ENCODE assay signal across 2 cellular contexts in genomic region chr20:25526446-25526845, GRCh38.
TF ChIP-seq lines count a peak whose summit lies in the region.

No MANE protein-coding gene starts in this region.

TF ChIP-seq in SK-N-SH, 30 proteins besides CTCF, POLR2A, EP300 and RAD21:
- TF ChIP-seq POLR2AphosphoS5 (IDR thresholded peaks at IDR 0.05; ENCODE audit: low read depth, low read length), result no peak
- TF ChIP-seq ZBTB33 (IDR thresholded peaks at IDR 0.05; ENCODE audit: borderline replicate concordance, low read depth), result no peak
- TF ChIP-seq YY1 (IDR thresholded peaks at IDR 0.05; ENCODE audit: low read depth), result no peak
- TF ChIP-seq JUND (IDR thresholded peaks at IDR 0.05), result no peak
- TF ChIP-seq NRF1 (IDR thresholded peaks at IDR 0.05; ENCODE audit: low read depth, low read length), result no peak
- no peak for TF ChIP-seq MXI1 (IDR thresholded peaks at IDR 0.05; ENCODE audit: low read depth, low read length)
- TF ChIP-seq, protein P1, sequence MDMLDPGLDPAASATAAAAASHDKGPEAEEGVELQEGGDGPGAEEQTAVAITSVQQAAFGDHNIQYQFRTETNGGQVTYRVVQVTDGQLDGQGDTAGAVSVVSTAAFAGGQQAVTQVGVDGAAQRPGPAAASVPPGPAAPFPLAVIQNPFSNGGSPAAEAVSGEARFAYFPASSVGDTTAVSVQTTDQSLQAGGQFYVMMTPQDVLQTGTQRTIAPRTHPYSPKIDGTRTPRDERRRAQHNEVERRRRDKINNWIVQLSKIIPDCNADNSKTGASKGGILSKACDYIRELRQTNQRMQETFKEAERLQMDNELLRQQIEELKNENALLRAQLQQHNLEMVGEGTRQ (IDR thresholded peaks at IDR 0.05; ENCODE audit: borderline replicate concordance, low read depth, low read length), result no peak
- no peak for TF ChIP-seq MAX (IDR thresholded peaks at IDR 0.05; ENCODE audit: low read depth)
- no peak for TF ChIP-seq TEAD4 (IDR thresholded peaks at IDR 0.05; ENCODE audit: borderline replicate concordance, insufficient read depth)
- no peak for TF ChIP-seq ELF1 (IDR thresholded peaks at IDR 0.05)
- no peak for TF ChIP-seq EZH2phosphoT487 (IDR thresholded peaks at IDR 0.05; ENCODE audit: borderline replicate concordance, low read depth)
- TF ChIP-seq FOSL2 (IDR thresholded peaks at IDR 0.05; ENCODE audit: borderline replicate concordance, low read depth), result no peak
- TF ChIP-seq SMC3 (IDR thresholded peaks at IDR 0.05; ENCODE audit: low read depth, low read length), result no peak
- no peak for TF ChIP-seq RXRA (IDR thresholded peaks at IDR 0.05; ENCODE audit: borderline replicate concordance, low read depth)
- no peak for TF ChIP-seq RCOR1 (IDR thresholded peaks at IDR 0.05; ENCODE audit: low read length)
- TF ChIP-seq SIN3A (IDR thresholded peaks at IDR 0.05; ENCODE audit: borderline replicate concordance, low read depth, low read length), result no peak
- TF ChIP-seq, protein P2, sequence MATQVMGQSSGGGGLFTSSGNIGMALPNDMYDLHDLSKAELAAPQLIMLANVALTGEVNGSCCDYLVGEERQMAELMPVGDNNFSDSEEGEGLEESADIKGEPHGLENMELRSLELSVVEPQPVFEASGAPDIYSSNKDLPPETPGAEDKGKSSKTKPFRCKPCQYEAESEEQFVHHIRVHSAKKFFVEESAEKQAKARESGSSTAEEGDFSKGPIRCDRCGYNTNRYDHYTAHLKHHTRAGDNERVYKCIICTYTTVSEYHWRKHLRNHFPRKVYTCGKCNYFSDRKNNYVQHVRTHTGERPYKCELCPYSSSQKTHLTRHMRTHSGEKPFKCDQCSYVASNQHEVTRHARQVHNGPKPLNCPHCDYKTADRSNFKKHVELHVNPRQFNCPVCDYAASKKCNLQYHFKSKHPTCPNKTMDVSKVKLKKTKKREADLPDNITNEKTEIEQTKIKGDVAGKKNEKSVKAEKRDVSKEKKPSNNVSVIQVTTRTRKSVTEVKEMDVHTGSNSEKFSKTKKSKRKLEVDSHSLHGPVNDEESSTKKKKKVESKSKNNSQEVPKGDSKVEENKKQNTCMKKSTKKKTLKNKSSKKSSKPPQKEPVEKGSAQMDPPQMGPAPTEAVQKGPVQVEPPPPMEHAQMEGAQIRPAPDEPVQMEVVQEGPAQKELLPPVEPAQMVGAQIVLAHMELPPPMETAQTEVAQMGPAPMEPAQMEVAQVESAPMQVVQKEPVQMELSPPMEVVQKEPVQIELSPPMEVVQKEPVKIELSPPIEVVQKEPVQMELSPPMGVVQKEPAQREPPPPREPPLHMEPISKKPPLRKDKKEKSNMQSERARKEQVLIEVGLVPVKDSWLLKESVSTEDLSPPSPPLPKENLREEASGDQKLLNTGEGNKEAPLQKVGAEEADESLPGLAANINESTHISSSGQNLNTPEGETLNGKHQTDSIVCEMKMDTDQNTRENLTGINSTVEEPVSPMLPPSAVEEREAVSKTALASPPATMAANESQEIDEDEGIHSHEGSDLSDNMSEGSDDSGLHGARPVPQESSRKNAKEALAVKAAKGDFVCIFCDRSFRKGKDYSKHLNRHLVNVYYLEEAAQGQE (IDR thresholded peaks at IDR 0.05; ENCODE audit: low read depth, low read length), result no peak
TF ChIP-seq in SK-N-SH: peak in this region for 0.

TF ChIP-seq in SK-N-SH treated with all-trans-retinoic acid at 6 μM for 48 hours, 23 proteins besides CTCF, POLR2A, EP300 and RAD21:
- TF ChIP-seq ESRRG (CRISPR knock-in tag; IDR thresholded peaks at IDR 0.05) (no peak), CREB5 (CRISPR knock-in tag; IDR thresholded peaks at IDR 0.05; ENCODE audit: low read depth) (no peak), TOX (CRISPR knock-in tag; IDR thresholded peaks at IDR 0.05; ENCODE audit: borderline replicate concordance) (no peak), ZNF8 (CRISPR knock-in tag; IDR thresholded peaks at IDR 0.05) (no peak), ARNTL (CRISPR knock-in tag; IDR thresholded peaks at IDR 0.05; ENCODE audit: borderline replicate concordance, low read depth) (no peak), ZFP30 (CRISPR knock-in tag; IDR thresholded peaks at IDR 0.05) (no peak), ZNF70 (CRISPR knock-in tag; IDR thresholded peaks at IDR 0.05) (no peak), SNAI2 (CRISPR knock-in tag; IDR thresholded peaks at IDR 0.05) (no peak), CSRNP3 (CRISPR knock-in tag; IDR thresholded peaks at IDR 0.05) (no peak), ZFP3 (CRISPR knock-in tag; IDR thresholded peaks at IDR 0.05) (no peak), CSDC2 (CRISPR knock-in tag; IDR thresholded peaks at IDR 0.05) (no peak), ISL1 (CRISPR knock-in tag; IDR thresholded peaks at IDR 0.05) (no peak), TCF4 (CRISPR knock-in tag; IDR thresholded peaks at IDR 0.05; ENCODE audit: borderline replicate concordance) (no peak), RARB (CRISPR knock-in tag; IDR thresholded peaks at IDR 0.05) (no peak), OSR1 (CRISPR knock-in tag; IDR thresholded peaks at IDR 0.05) (no peak)
- TF ChIP-seq, protein P3, sequence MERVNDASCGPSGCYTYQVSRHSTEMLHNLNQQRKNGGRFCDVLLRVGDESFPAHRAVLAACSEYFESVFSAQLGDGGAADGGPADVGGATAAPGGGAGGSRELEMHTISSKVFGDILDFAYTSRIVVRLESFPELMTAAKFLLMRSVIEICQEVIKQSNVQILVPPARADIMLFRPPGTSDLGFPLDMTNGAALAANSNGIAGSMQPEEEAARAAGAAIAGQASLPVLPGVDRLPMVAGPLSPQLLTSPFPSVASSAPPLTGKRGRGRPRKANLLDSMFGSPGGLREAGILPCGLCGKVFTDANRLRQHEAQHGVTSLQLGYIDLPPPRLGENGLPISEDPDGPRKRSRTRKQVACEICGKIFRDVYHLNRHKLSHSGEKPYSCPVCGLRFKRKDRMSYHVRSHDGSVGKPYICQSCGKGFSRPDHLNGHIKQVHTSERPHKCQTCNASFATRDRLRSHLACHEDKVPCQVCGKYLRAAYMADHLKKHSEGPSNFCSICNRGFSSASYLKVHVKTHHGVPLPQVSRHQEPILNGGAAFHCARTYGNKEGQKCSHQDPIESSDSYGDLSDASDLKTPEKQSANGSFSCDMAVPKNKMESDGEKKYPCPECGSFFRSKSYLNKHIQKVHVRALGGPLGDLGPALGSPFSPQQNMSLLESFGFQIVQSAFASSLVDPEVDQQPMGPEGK (CRISPR knock-in tag; IDR thresholded peaks at IDR 0.05; ENCODE audit: borderline replicate concordance), result no peak
- TF ChIP-seq, protein P4, sequence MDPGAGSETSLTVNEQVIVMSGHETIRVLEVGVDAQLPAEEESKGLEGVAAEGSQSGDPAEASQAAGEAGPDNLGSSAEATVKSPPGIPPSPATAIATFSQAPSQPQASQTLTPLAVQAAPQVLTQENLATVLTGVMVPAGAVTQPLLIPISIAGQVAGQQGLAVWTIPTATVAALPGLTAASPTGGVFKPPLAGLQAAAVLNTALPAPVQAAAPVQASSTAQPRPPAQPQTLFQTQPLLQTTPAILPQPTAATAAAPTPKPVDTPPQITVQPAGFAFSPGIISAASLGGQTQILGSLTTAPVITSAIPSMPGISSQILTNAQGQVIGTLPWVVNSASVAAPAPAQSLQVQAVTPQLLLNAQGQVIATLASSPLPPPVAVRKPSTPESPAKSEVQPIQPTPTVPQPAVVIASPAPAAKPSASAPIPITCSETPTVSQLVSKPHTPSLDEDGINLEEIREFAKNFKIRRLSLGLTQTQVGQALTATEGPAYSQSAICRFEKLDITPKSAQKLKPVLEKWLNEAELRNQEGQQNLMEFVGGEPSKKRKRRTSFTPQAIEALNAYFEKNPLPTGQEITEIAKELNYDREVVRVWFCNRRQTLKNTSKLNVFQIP (CRISPR knock-in tag; IDR thresholded peaks at IDR 0.05; ENCODE audit: borderline replicate concordance, low read depth), result no peak
TF ChIP-seq in SK-N-SH treated with all-trans-retinoic acid at 6 μM for 48 hours: peak in this region for 0.
